Comparison of ENCODE assay signal across 14 cellular contexts in genomic region chr6:140203611-140204553, GRCh38.
DNase-seq lines count a peak whose midpoint lies in the region; ATAC-seq and TF ChIP-seq lines count a peak whose summit lies in the region.
"Had no signal": no experiment of that assay in that cellular context is flagged by ENCODE, and none has a peak within 500 bp of the region (broad histone marks: within the 10 kb centered on the region; RNA-seq: fewer than 3 reads in every experiment).

No MANE protein-coding gene starts in this region.

- no peaks in the 10 kb centered on the region for H3K79me2 ChIP-seq in GM23248 (ENCODE audit: insufficient read depth)

- H3K4me1 ChIP-seq in GM23248 (ENCODE audit: insufficient read depth), result peaks cover 32% of the 10 kb centered on the region
- H3K4me1 ChIP-seq in esophagus muscularis mucosa, result peaks cover 17 to 27% (median 24%) of the 10 kb centered on the region in 4 donors
- H3K4me1 ChIP-seq in prostate gland (replicated peaks), result no peaks in the 10 kb centered on the region

- H3K27me3 ChIP-seq in GM23248 (replicated peaks; ENCODE audit: insufficient read depth) (no peaks in the 10 kb centered on the region), esophagus muscularis mucosa (no peaks in the 10 kb centered on the region), prostate gland (replicated peaks; ENCODE audit: insufficient read depth) (no peaks in the 10 kb centered on the region)

- H3F3A ChIP-seq in GM23248 (ENCODE audit: insufficient read depth), result peaks cover 24% of the 10 kb centered on the region

- TF ChIP-seq CTCF in esophagus muscularis mucosa (IDR thresholded peaks at IDR 0.05), result no peak
- TF ChIP-seq CTCF in prostate gland (IDR thresholded peaks at IDR 0.05), result no peak

- H3K9me3 ChIP-seq in GM23248 (ENCODE audit: low read depth), result no peaks in the 10 kb centered on the region
- no peaks in the 10 kb centered on the region for H3K9me3 ChIP-seq in esophagus muscularis mucosa
- no peaks in the 10 kb centered on the region for H3K9me3 ChIP-seq in prostate gland

- H3K27ac ChIP-seq in GM23248, result peak overlapping the region; percentile 35
- peak overlapping the region; percentile 24 to 46 (median 34) for H3K27ac ChIP-seq in esophagus muscularis mucosa (replicated peaks in 1 of 4)
- H3K27ac ChIP-seq in prostate gland, result no peak overlapping the region

- in situ Hi-C loops in GM23248 (cut with MboI), result no loop called here

- no peak for TF ChIP-seq EP300 in esophagus muscularis mucosa (IDR thresholded peaks at IDR 0.05)

- peak overlapping the region; percentile 59 for H3K4me2 ChIP-seq in GM23248 (ENCODE audit: unreplicated experiment)

- no peaks in the 10 kb centered on the region for H4K20me1 ChIP-seq in GM23248 (ENCODE audit: insufficient read depth)

- no peaks in the 10 kb centered on the region for H3K9me2 ChIP-seq in GM23248 (ENCODE audit: insufficient read depth)

- intact Hi-C loops in esophagus muscularis mucosa (cut with DNase I), result no loop called here
- intact Hi-C loops in prostate gland (cut with DNase I), result no loop called here

- ATAC-seq in GM18870 (IDR thresholded peaks at IDR 0.05; ENCODE audit: unreplicated experiment), result no peak
- ATAC-seq: activated CD4-positive, CD25-positive, alpha-beta regulatory T cell treated with anti-CD3 and anti-CD28 coated beads, Interleukin-2, amount 50 U/mL, for 24 hours; activated T-cell treated with anti-CD3 and anti-CD28 coated beads, Interleukin-2, amount 50 U/mL, for 72 hours had no signal

- TF ChIP-seq POLR2A in esophagus muscularis mucosa (IDR thresholded peaks at IDR 0.05; ENCODE audit: low read depth) (no peak), prostate gland (IDR thresholded peaks at IDR 0.05) (no peak)

- 23 to 24% methylated on average over 2 of the region's 2 CpGs for WGBS in GM23248 (ENCODE audit: low coverage in 1 of 2, low lambda C conversion rate in 2 of 2, missing lambda C conversion rate in 2 of 2), 2 experiments
- WGBS in esophagus muscularis mucosa, result 35% methylated on average over 2 of the region's 2 CpGs
- 66% methylated on average over 2 of the region's 2 CpGs for WGBS in prostate gland

- H3K9ac ChIP-seq in GM23248, result peak overlapping the region; percentile 7; the same call in 1 of the 2 replicates

- H3K36me3 ChIP-seq in GM23248 (ENCODE audit: low read depth) (no peaks in the 10 kb centered on the region), esophagus muscularis mucosa (no peaks in the 10 kb centered on the region), prostate gland (no peaks in the 10 kb centered on the region)

- H3K4me3 ChIP-seq in GM23248, result peak overlapping the region; percentile 24; the same call in 1 of the 2 replicates
- no peak overlapping the region for H3K4me3 ChIP-seq in esophagus muscularis mucosa
- no peak overlapping the region for H3K4me3 ChIP-seq in prostate gland
- H3K4me3 ChIP-seq: lung had no signal

- DNase-seq in GM23248, result peak; percentile 45
- DNase-seq in NCI-H345 treated with DMSO at 0.1 percent for 48 hours (lab: John Stamatoyannopoulos, UW; ENCODE audit: unreplicated experiment), result peak; percentile 59
- DNase-seq in esophagus muscularis mucosa (ENCODE audit: extremely low spot score), result no peak
- DNase-seq in pulmonary artery endothelial cell (ENCODE audit: low read depth, low spot score), result peak; percentile 41
- no peak for DNase-seq in activated effector memory CD4-positive, alpha-beta T cell treated with anti-CD3 and anti-CD28 coated beads, Interleukin-2, amount 50 U/mL, for 16 hours
- no peak for DNase-seq in prostate gland (ENCODE audit: low spot score)
- DNase-seq: activated T-cell treated with anti-CD3 and anti-CD28 coated beads, Interleukin-2, amount 50 U/mL, for 72 hours; caudate nucleus; glutamatergic neuron; NCI-H82; stimulated activated CD4-positive, alpha-beta T cell treated with anti-CD3 and anti-CD28 coated beads, Interleukin-4, amount 100 ng/mL, for 24 hours had no signal

- H2AFZ ChIP-seq in GM23248, result peak overlapping the region; percentile 27

Comparison
In these comparisons a context has a peak if more than half of its experiments do, and no peak if none do; other contexts are left out.
1. DNase-seq: peak in GM23248 (single experiment), NCI-H345 treated with DMSO at 0.1 percent for 48 hours (single experiment) and pulmonary artery endothelial cell (single experiment); none in esophagus muscularis mucosa (single experiment), activated effector memory CD4-positive, alpha-beta T cell treated with anti-CD3 and anti-CD28 coated beads, Interleukin-2, amount 50 U/mL, for 16 hours (single experiment) and prostate gland (single experiment).
2. H3K27ac ChIP-seq: peak in GM23248 (single experiment) and esophagus muscularis mucosa (4 of 4); none in prostate gland (0 of 2).